20 cellular contexts compared by ENCODE assay signal in the genomic region with DNA sequence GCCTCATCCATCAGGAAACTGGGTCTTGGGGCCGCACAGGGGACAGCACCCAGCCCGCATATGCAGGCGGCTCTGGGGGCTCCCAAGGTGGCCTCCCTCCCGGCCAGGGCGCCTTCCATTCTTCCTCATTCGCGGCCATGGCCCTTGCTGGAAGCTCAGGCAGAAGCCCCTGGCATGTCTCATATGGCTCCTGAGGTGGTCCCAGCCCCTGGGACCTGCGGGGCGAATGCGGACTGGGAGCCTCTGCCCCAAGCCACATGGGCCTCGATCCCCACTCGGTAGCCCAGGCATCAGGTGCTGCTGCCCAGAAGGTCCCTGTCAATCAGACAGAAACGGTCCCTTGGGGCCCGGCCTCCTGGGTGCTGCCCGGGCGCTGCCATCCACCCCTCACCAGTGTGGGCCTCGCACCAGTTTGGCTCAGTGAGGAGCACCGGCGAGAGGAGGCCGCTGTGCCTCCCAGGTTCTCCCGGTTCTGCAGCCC.
"Had no signal": no experiment of that assay in that cellular context is flagged by ENCODE, and none has a peak within 500 bp of the region (broad histone marks: within the 10 kb centered on the region; RNA-seq: fewer than 3 reads in every experiment).

No MANE protein-coding gene starts in this region.

- H3K4me3 Mint-ChIP-seq: natural killer cell treated with Interleukin-12 subunit alpha and Interleukin-12 subunit beta and Interleukin-15 and Interleukin-18, amount 100 ng/mL, for 72 hours; neural progenitor cell; stimulated activated memory B cell treated with anti-CD40 and anti-IgM and Interleukin-4, amounts not matched to agents 10 μg/mL and 1 μg/mL and 100 μg/mL, for 72 hours had no signal

- H3K4me3 ChIP-seq: colonic mucosa, hepatocyte, neural progenitor cell, psoas muscle, right lobe of liver, spleen had no signal

- H3K9ac ChIP-seq: neural progenitor cell, parathyroid adenoma had no signal

- H3K27ac Mint-ChIP-seq: natural killer cell treated with Interleukin-12 subunit alpha and Interleukin-12 subunit beta and Interleukin-15 and Interleukin-18, amount 100 ng/mL, for 72 hours; neural progenitor cell; stimulated activated memory B cell treated with anti-CD40 and anti-IgM and Interleukin-4, amounts not matched to agents 10 μg/mL and 1 μg/mL and 100 μg/mL, for 72 hours had no signal

- H3K4me1 Mint-ChIP-seq: stimulated activated memory B cell treated with anti-CD40 and anti-IgM and Interleukin-4, amounts not matched to agents 10 μg/mL and 1 μg/mL and 100 μg/mL, for 72 hours had no signal

- DNase-seq: cerebellar nuclear complex; colonic mucosa; effector CD4-positive, alpha-beta T cell; foreskin melanocyte; head of caudate nucleus; kidney glomerular epithelial cell; midbrain; occipital lobe; psoas muscle; retina; spleen; stimulated activated CD4-positive, alpha-beta T cell treated with anti-CD3 and anti-CD28 coated beads, Interleukin-15, amount 100 ng/mL, for 24 hours; stimulated activated CD4-positive, alpha-beta T cell treated with anti-CD3 and anti-CD28 coated beads, Interleukin-1b, Interleukin-23, amount 100 ng/mL, for 48 hours; stimulated activated CD4-positive, alpha-beta T cell treated with anti-CD3 and anti-CD28 coated beads, Interleukin-4, amount 100 ng/mL, for 24 hours had no signal

- H3K79me2 ChIP-seq: hepatocyte, parathyroid adenoma had no signal

- H3K9me3 Mint-ChIP-seq: natural killer cell treated with Interleukin-12 subunit alpha and Interleukin-12 subunit beta and Interleukin-15 and Interleukin-18, amount 100 ng/mL, for 72 hours; neural progenitor cell; stimulated activated memory B cell treated with anti-CD40 and anti-IgM and Interleukin-4, amounts not matched to agents 10 μg/mL and 1 μg/mL and 100 μg/mL, for 72 hours had no signal

- H3K27me3 Mint-ChIP-seq: stimulated activated memory B cell treated with anti-CD40 and anti-IgM and Interleukin-4, amounts not matched to agents 10 μg/mL and 1 μg/mL and 100 μg/mL, for 72 hours had no signal

- H3K4me1 ChIP-seq: colonic mucosa, neural progenitor cell, parathyroid adenoma, psoas muscle, spleen had no signal

- H3K4me2 ChIP-seq: hepatocyte, neural progenitor cell had no signal

- H3K9me3 ChIP-seq: colonic mucosa, psoas muscle, right lobe of liver, spleen had no signal

- H3K36me3 Mint-ChIP-seq: natural killer cell treated with Interleukin-12 subunit alpha and Interleukin-12 subunit beta and Interleukin-15 and Interleukin-18, amount 100 ng/mL, for 72 hours; neural progenitor cell; stimulated activated memory B cell treated with anti-CD40 and anti-IgM and Interleukin-4, amounts not matched to agents 10 μg/mL and 1 μg/mL and 100 μg/mL, for 72 hours had no signal

- H2AFZ ChIP-seq: hepatocyte, neural progenitor cell, parathyroid adenoma had no signal

- H3K36me3 ChIP-seq: colonic mucosa, neural progenitor cell, right lobe of liver, spleen had no signal

- H3K27ac ChIP-seq: colonic mucosa, hepatocyte, neural progenitor cell, parathyroid adenoma, psoas muscle, right lobe of liver, spleen had no signal

- H3K27me3 ChIP-seq: colonic mucosa, neural progenitor cell, right lobe of liver had no signal

- ATAC-seq: psoas muscle; right lobe of liver; stimulated activated memory B cell treated with anti-CD40 and anti-IgM and Interleukin-4, amounts not matched to agents 10 μg/mL and 1 μg/mL and 100 μg/mL, for 72 hours had no signal
